In the genomic region with DNA sequence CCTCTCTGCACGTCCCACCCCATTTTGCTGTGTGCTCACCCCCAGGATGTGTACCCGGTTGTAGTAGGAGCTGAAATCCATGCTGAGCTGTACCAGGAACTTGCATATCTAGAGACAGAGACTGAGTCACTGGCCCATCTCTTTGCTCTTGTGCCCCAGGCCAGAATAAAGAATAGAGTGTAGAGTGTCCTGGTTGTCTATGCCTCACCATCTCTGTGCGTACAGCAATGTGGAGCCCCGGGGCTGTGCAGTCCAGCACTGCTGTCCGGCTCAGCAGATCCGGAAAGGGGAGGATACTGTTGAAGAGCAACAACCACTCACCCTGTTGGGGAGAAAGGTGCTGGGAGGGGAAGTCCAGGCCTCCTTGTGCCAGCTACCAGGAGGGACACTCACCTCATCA, we compare ENCODE assay signal across 17 cellular contexts. TPM values are rescaled to one million over a fixed set of nuclear protein-coding genes. Genes with fewer than 3 reads are reported as not detected.
A peak's percentile ranks its signal among the peaks of the same experiment; 100 is the strongest.
DNase-seq lines count a peak whose midpoint lies in the region; ATAC-seq, FAIRE-seq and TF ChIP-seq lines count a peak whose summit lies in the region.
"Had no signal": no experiment of that assay in that cellular context is flagged by ENCODE, and none has a peak within 500 bp of the region (broad histone marks: within the 10 kb centered on the region; RNA-seq: fewer than 3 reads in every experiment).

No MANE protein-coding gene starts in this region.

- H3K9me3 Mint-ChIP-seq in Caco-2 (ENCODE audit: unreplicated experiment) = no peaks in the 10 kb centered on the region
- no peaks in the 10 kb centered on the region for H3K9me3 Mint-ChIP-seq in naive thymus-derived CD4-positive, alpha-beta T cell
- H3K9me3 Mint-ChIP-seq: activated B cell treated with CpG ODN at 0.5 μM for 24 hours, GM23338 had no signal

- H3K27me3 ChIP-seq in Caco-2 (replicated peaks; ENCODE audit: control insufficient read depth, insufficient read depth, low read length) (no peaks in the 10 kb centered on the region), GM12878 (replicated peaks in 1 of 2; ENCODE audit: control insufficient read depth in 2 of 2, insufficient read depth in 2 of 2, low read length in 1 of 2) (no peaks in the 10 kb centered on the region)
- no peaks in the 10 kb centered on the region for H3K27me3 ChIP-seq in naive thymus-derived CD4-positive, alpha-beta T cell (ENCODE audit: control insufficient read depth in 2 of 2, insufficient read depth in 2 of 2, low read length in 2 of 2)
- H3K27me3 ChIP-seq: adrenal gland, dorsolateral prefrontal cortex, esophagus muscularis mucosa had no signal

- H3K36me3 ChIP-seq in Caco-2 (ENCODE audit: control insufficient read depth, insufficient read depth, low read length) = peaks cover 5% of the 10 kb centered on the region
- peaks cover 24 to 30% of the 10 kb centered on the region in 2 experiments for H3K36me3 ChIP-seq in GM12878 (ENCODE audit: control insufficient read depth in 2 of 2, insufficient read depth in 2 of 2, low read length in 1 of 2)
- H3K36me3 ChIP-seq in naive thymus-derived CD4-positive, alpha-beta T cell (ENCODE audit: control insufficient read depth in 2 of 3, insufficient read depth in 3 of 3, low read length in 3 of 3) = peaks cover 0 to 54% (median 5%) of the 10 kb centered on the region in 3 experiments

- no peak for ATAC-seq in GM12878
- no peak for ATAC-seq in naive thymus-derived CD4-positive, alpha-beta T cell
- ATAC-seq: GM23338, left cardiac atrium had no signal

- H3K4me1 ChIP-seq in Caco-2 = no peaks in the 10 kb centered on the region
- H3K4me1 ChIP-seq in GM12878 (ENCODE audit: control insufficient read depth, insufficient read depth, low read length) = peaks cover 5% of the 10 kb centered on the region; the same call in 1 of the 2 replicates
- H3K4me1 ChIP-seq in naive thymus-derived CD4-positive, alpha-beta T cell (ENCODE audit: control insufficient read depth in 2 of 2, insufficient read depth in 2 of 2, low read length in 2 of 2) = peaks cover 19 to 20% of the 10 kb centered on the region in 2 donors

- CTCF ChIA-PET in Caco-2 (lab: Charles Lee) (interaction anchor here (2.7 to 3.6 kb wide), 2 partner anchors 9 to 28 kb away, joined by 14 to 29 read pairs; partner anchors contain the start of gene WDR6), GM12878 (lab: Yijun Ruan, JAX) (interaction anchor here (3.3 kb wide), 1 partner anchor 26 kb away, joined by 21 read pairs; the partner anchor contains the start of gene P4HTM)
- CTCF ChIA-PET in naive thymus-derived CD4-positive, alpha-beta T cell (lab: Charles Lee) = no interaction called here

- BruUV-seq in Caco-2 (replicated peaks; lab: Mats Ljungman, UMichigan) (no TSS peak), GM12878 (replicated peaks; lab: Mats Ljungman, UMichigan) (TSS peak; percentile 56)

- no peak for TF ChIP-seq RAD21 in GM12878 (IDR thresholded peaks at IDR 0.05; ENCODE audit: insufficient read depth, low read depth, low read length)

- 97% methylated on average over 6 of the region's 6 CpGs for WGBS in GM12878 (ENCODE audit: insufficient coverage, insufficient replicate concordance, low lambda C conversion rate, missing lambda C conversion rate)

- H4K20me1 ChIP-seq in GM12878 (ENCODE audit: control insufficient read depth, insufficient read depth) = 0 out of 2 replicates have a peak, but pooled peaks cover 3% of the 10 kb centered on the region

- no peaks in the 10 kb centered on the region for H3K27me3 Mint-ChIP-seq in Caco-2 (ENCODE audit: insufficient read depth, unreplicated experiment)
- H3K27me3 Mint-ChIP-seq in naive thymus-derived CD4-positive, alpha-beta T cell = no peaks in the 10 kb centered on the region
- H3K27me3 Mint-ChIP-seq: activated B cell treated with CpG ODN at 0.5 μM for 24 hours had no signal

- RAD21 ChIA-PET in GM12878 (lab: Charles Lee; ENCODE audit: unreplicated experiment) = no interaction called here

- H3K4me3 Mint-ChIP-seq in Caco-2 (ENCODE audit: unreplicated experiment) = no peak overlapping the region
- peak overlapping the region in 6 of 10 donors; percentile 14 to 88 (median 48) for H3K4me3 Mint-ChIP-seq in naive thymus-derived CD4-positive, alpha-beta T cell
- H3K4me3 Mint-ChIP-seq: GM23338 had no signal

- no peak overlapping the region for H2AFZ ChIP-seq in GM12878 (ENCODE audit: control insufficient read depth, low read depth, low read length)
- H2AFZ ChIP-seq: GM23338 had no signal

- POLR2A ChIA-PET in Caco-2 (lab: Charles Lee) (no interaction called here), GM12878 (lab: Charles Lee) (no interaction called here)
- POLR2A ChIA-PET in naive thymus-derived CD4-positive, alpha-beta T cell (lab: Charles Lee) = interaction anchor here (1.0 to 11.9 kb wide), 4 partner anchors 6 to 30 kb away, joined by 3 to 247 read pairs (median 91); partner anchors contain the start of genes P4HTM and WDR6

- no peak for FAIRE-seq in GM12878 (lab: Jason Lieb, UNC)

- TF ChIP-seq POLR2A in GM12878 (IDR thresholded peaks at IDR 0.05; ENCODE audit: low read depth, low read length) = no peak
- no peak for TF ChIP-seq POLR2A in erythroblast (IDR thresholded peaks at IDR 0.05; ENCODE audit: low read length)

- peak overlapping the region; percentile 51 for H3K27ac Mint-ChIP-seq in Caco-2 (ENCODE audit: unreplicated experiment)
- peak overlapping the region in 5 of 9 donors; percentile 7 to 56 (median 51) for H3K27ac Mint-ChIP-seq in naive thymus-derived CD4-positive, alpha-beta T cell
- H3K27ac Mint-ChIP-seq: GM23338 had no signal

- H3K27ac ChIP-seq in GM12878 (ENCODE audit: control insufficient read depth, insufficient read depth) = no peak overlapping the region
- no peak overlapping the region for H3K27ac ChIP-seq in naive thymus-derived CD4-positive, alpha-beta T cell (ENCODE audit: low read depth, low read length)
- H3K27ac ChIP-seq: adrenal gland, dorsolateral prefrontal cortex, esophagus muscularis mucosa had no signal

- SMC1A ChIA-PET in GM12878 (lab: Charles Lee; ENCODE audit: uncharacterized antibody, unreplicated experiment) = interaction anchor here (1.3 kb wide), 1 partner anchor 28 kb away, joined by 3 read pairs; no protein-coding TSS in a partner anchor

- DNase-seq in 8988T = peak; percentile 8
- DNase-seq in Caco-2 = no peak
- DNase-seq in GM12878 (ENCODE audit: low read depth, low spot score) = no peak
- no peak for DNase-seq in naive thymus-derived CD4-positive, alpha-beta T cell
- DNase-seq in ureter (ENCODE audit: low spot score) = no peak
- DNase-seq in erythroblast (lab: John Stamatoyannopoulos, UW) = no peak
- DNase-seq in NCI-H1436 treated with DMSO at 0.1 percent for 48 hours (lab: John Stamatoyannopoulos, UW) = no peak
- DNase-seq: activated B cell treated with CpG ODN at 0.5 μM for 24 hours, adrenal gland, AML-193, dorsolateral prefrontal cortex, left cardiac atrium, mesenchymal stem cell, NCI-H1105 treated with DMSO at 0.1 percent for 48 hours, SHP77 treated with DMSO at 0.1 percent for 48 hours had no signal

- H3K9ac ChIP-seq in GM12878 (ENCODE audit: control insufficient read depth, insufficient read depth, low read length) = no peak overlapping the region

- H3K9me3 ChIP-seq in Caco-2 (no peaks in the 10 kb centered on the region), GM12878 (replicated peaks; ENCODE audit: control insufficient read depth, insufficient read depth, low read length) (no peaks in the 10 kb centered on the region)
- no peaks in the 10 kb centered on the region for H3K9me3 ChIP-seq in naive thymus-derived CD4-positive, alpha-beta T cell (ENCODE audit: control insufficient read depth in 2 of 3, low read length in 3 of 3)
- H3K9me3 ChIP-seq: adrenal gland, esophagus muscularis mucosa had no signal

- no peak for TF ChIP-seq CTCF in Caco-2 (IDR thresholded peaks at IDR 0.05; ENCODE audit: insufficient read depth in 1 of 2, low read depth in 1 of 2, low read length in 1 of 2, severe bottlenecking in 1 of 2, unreplicated experiment in 1 of 2)
- TF ChIP-seq CTCF in GM12878 (IDR thresholded peaks at IDR 0.05 in 2 of 3, conservative IDR thresholded peaks at IDR 0.05 in 1 of 3; ENCODE audit: control insufficient read depth in 2 of 3, extremely low read depth in 1 of 3, insufficient read depth in 1 of 3, low read depth in 3 of 3, low read length in 3 of 3) = no peak

- no peaks in the 10 kb centered on the region for H3K4me1 Mint-ChIP-seq in Caco-2 (ENCODE audit: low read depth, unreplicated experiment)
- H3K4me1 Mint-ChIP-seq in naive thymus-derived CD4-positive, alpha-beta T cell = peaks cover 13 to 39% (median 30%) of the 10 kb centered on the region in 7 donors

- no peak overlapping the region for H3K4me3 ChIP-seq in Caco-2 (ENCODE audit: low read depth, low read length)
- H3K4me3 ChIP-seq in GM12878 = no peak overlapping the region
- H3K4me3 ChIP-seq in naive thymus-derived CD4-positive, alpha-beta T cell (ENCODE audit: low read length) = no peak overlapping the region
- H3K4me3 ChIP-seq: adrenal gland, dorsolateral prefrontal cortex, esophagus muscularis mucosa, GM23338 had no signal

- H3K36me3 Mint-ChIP-seq in Caco-2 (ENCODE audit: insufficient read depth, unreplicated experiment) = peaks cover 82% of the 10 kb centered on the region
- peaks cover 0 to 14% (median 3%) of the 10 kb centered on the region in 5 donors for H3K36me3 Mint-ChIP-seq in naive thymus-derived CD4-positive, alpha-beta T cell

- intact Hi-C loops in Caco-2 (cut with micrococcal nuclease; ENCODE audit: unreplicated experiment) (no loop called here), GM12878 (cut with micrococcal nuclease; ENCODE audit: unreplicated experiment) (loop anchor here (2.0 kb wide), 1 partner anchor 27 kb away; no protein-coding TSS in a partner anchor)
- intact Hi-C loops in naive thymus-derived CD4-positive, alpha-beta T cell (cut with micrococcal nuclease) = no loop called here

- TF ChIP-seq EP300 in GM12878 (IDR thresholded peaks at IDR 0.05; ENCODE audit: borderline replicate concordance in 1 of 2, control insufficient read depth in 1 of 2, low read depth in 2 of 2, low read length in 2 of 2) = no peak

- in situ Hi-C loops in GM12878 (cut with MboI) = no loop called here

- peaks cover 21% of the 10 kb centered on the region for H3K79me2 ChIP-seq in GM12878 (ENCODE audit: control insufficient read depth, insufficient read depth, low read length)

- H3K4me2 ChIP-seq in GM12878 (ENCODE audit: control insufficient read depth, insufficient read depth) = no peak overlapping the region
- H3K4me2 ChIP-seq: GM23338 had no signal

RNA-seq across cellular contexts. Expression of gene DALRD3, which starts 2.6 kb away (rescaled TPM):
- total RNA-seq in Caco-2 (2022) (21.4 and 21.5 TPM in 2 replicates), GM12878 (2014; rRNA removed) (28.2 and 30.4 TPM in 2 replicates), GM12878 (2014; rRNA removed; fragmentation: Illumina TruSeq; extraction: Trizol) (12.2 and 14.9 TPM in 2 replicates), GM12878 (2021) (20.5 and 23.7 TPM in 2 replicates), ureter (37.0 TPM)
- total RNA-seq in GM12878 (2013; cell fraction: nucleolus; rRNA removed) = 13.2 and 15.2 TPM in 2 replicates
- polyA plus RNA-seq in GM12878 (2011; ENCODE audit: low read depth) = 18.4 TPM
- polyA plus RNA-seq in GM12878 (2011; rRNA removed) (15.6 and 26.3 TPM in 2 replicates), GM12878 (2014; fragmentation: Illumina TruSeq; extraction: Trizol) (13.8 and 15.7 TPM in 2 replicates), GM12878 (2014; fragmentation: Nextera tagmentation; extraction: Ambion mirVana) (10 to 100 TPM; 10.1 to 21.9 TPM), GM12878 (2014; rRNA removed) (23.0 and 27.3 TPM in 2 replicates), GM12878 (2016; fragmentation: Nextera tagmentation; extraction: Ambion mirVana) (10 to 100 TPM; 21.2 to 26.0 TPM)
- 43.0 and 43.1 TPM in 2 replicates for polyA plus RNA-seq in GM12878 (2011; cell fraction: cytosol; rRNA removed)
- 77.6 and 87.5 TPM in 2 replicates for polyA plus RNA-seq in GM12878 (2011; cell fraction: nucleus; rRNA removed)
- 18.4 and 24.7 TPM in 2 replicates for polyA plus RNA-seq in GM12878 (2012)
- polyA minus RNA-seq in GM12878 (2011; rRNA and poly(A)+ RNA removed) = 31.2 and 44.4 TPM in 2 replicates
- polyA minus RNA-seq in GM12878 (2011; cell fraction: cytosol; rRNA and poly(A)+ RNA removed) = 11.9 and 12.6 TPM in 2 replicates
- 21.5 and 34.7 TPM in 2 replicates for polyA minus RNA-seq in GM12878 (2011; cell fraction: nucleus; rRNA and poly(A)+ RNA removed)
- 10 to 100 TPM; 18.9 to 28.6 (median 24.1) TPM for total RNA-seq in naive thymus-derived CD4-positive, alpha-beta T cell
- polyA plus RNA-seq in naive thymus-derived CD4-positive, alpha-beta T cell = 10 to 100 TPM; 24.2 to 24.6 TPM

RNA-seq across cellular contexts. Expression of gene NDUFAF3, which starts 6.2 kb away (rescaled TPM):
- total RNA-seq in Caco-2 (2022) = 65.9 and 68.7 TPM in 2 replicates
- 33.2 and 42.5 TPM in 2 replicates for total RNA-seq in GM12878 (2013; cell fraction: nucleolus; rRNA removed)
- 133 and 136 TPM in 2 replicates for total RNA-seq in GM12878 (2014; rRNA removed)
- total RNA-seq in GM12878 (2014; rRNA removed; fragmentation: Illumina TruSeq; extraction: Trizol) = 34.1 and 37.1 TPM in 2 replicates
- 83.5 and 87.4 TPM in 2 replicates for total RNA-seq in GM12878 (2021)
- 16.8 TPM for polyA plus RNA-seq in GM12878 (2011; ENCODE audit: low read depth)
- polyA plus RNA-seq in GM12878 (2011; rRNA removed) = 15.4 and 25.4 TPM in 2 replicates
- 35.8 and 53.0 TPM in 2 replicates for polyA plus RNA-seq in GM12878 (2011; cell fraction: cytosol; rRNA removed)
- polyA plus RNA-seq in GM12878 (2011; cell fraction: nucleus; rRNA removed) = 32.3 and 42.2 TPM in 2 replicates
- 65.0 and 79.2 TPM in 2 replicates for polyA plus RNA-seq in GM12878 (2012)
- polyA plus RNA-seq in GM12878 (2014; fragmentation: Illumina TruSeq; extraction: Trizol) = 13.3 and 40.4 TPM in 2 replicates
- 10 to 100 TPM; 31.3 to 40.2 TPM for polyA plus RNA-seq in GM12878 (2014; fragmentation: Nextera tagmentation; extraction: Ambion mirVana)
- polyA plus RNA-seq in GM12878 (2014; rRNA removed) = 103 and 121 TPM in 2 replicates
- polyA plus RNA-seq in GM12878 (2016; fragmentation: Nextera tagmentation; extraction: Ambion mirVana) = 100 to 1,000 TPM; 217 to 228 TPM
- 16.4 and 40.1 TPM in 2 replicates for polyA minus RNA-seq in GM12878 (2011; rRNA and poly(A)+ RNA removed)
- polyA minus RNA-seq in GM12878 (2011; cell fraction: cytosol; rRNA and poly(A)+ RNA removed) = 19.6 and 26.5 TPM in 2 replicates
- 33.2 and 63.3 TPM in 2 replicates for polyA minus RNA-seq in GM12878 (2011; cell fraction: nucleus; rRNA and poly(A)+ RNA removed)
- 100 to 1,000 TPM in 1 of 5 experiments, 10 to 100 TPM in 4; 63.8 to 110 (median 89.3) TPM for total RNA-seq in naive thymus-derived CD4-positive, alpha-beta T cell
- 100 to 1,000 TPM; 191 to 205 TPM for polyA plus RNA-seq in naive thymus-derived CD4-positive, alpha-beta T cell
- total RNA-seq in ureter = 122 TPM

RNA-seq across cellular contexts. Expression of gene WDR6, which starts 8.6 kb away (rescaled TPM):
- total RNA-seq in Caco-2 (2022) (184 and 185 TPM in 2 replicates), GM12878 (2014; rRNA removed) (72.6 and 85.5 TPM in 2 replicates), GM12878 (2014; rRNA removed; fragmentation: Illumina TruSeq; extraction: Trizol) (57.8 and 59.9 TPM in 2 replicates), GM12878 (2021) (150 and 169 TPM in 2 replicates), ureter (210 TPM)
- 194 and 215 TPM in 2 replicates for total RNA-seq in GM12878 (2013; cell fraction: nucleolus; rRNA removed)
- polyA plus RNA-seq in GM12878 (2011; ENCODE audit: low read depth) = 121 TPM
- polyA plus RNA-seq in GM12878 (2011; rRNA removed) (53.5 and 119 TPM in 2 replicates), GM12878 (2014; fragmentation: Illumina TruSeq; extraction: Trizol) (60.4 and 105 TPM in 2 replicates), GM12878 (2014; fragmentation: Nextera tagmentation; extraction: Ambion mirVana) (10 to 100 TPM; 21.3 to 24.1 TPM), GM12878 (2014; rRNA removed) (126 and 141 TPM in 2 replicates), GM12878 (2016; fragmentation: Nextera tagmentation; extraction: Ambion mirVana) (100 to 1,000 TPM; 110 to 116 TPM)
- 133 and 171 TPM in 2 replicates for polyA plus RNA-seq in GM12878 (2011; cell fraction: cytosol; rRNA removed)
- 1,270 and 1,449 TPM in 2 replicates for polyA plus RNA-seq in GM12878 (2011; cell fraction: nucleus; rRNA removed)
- polyA plus RNA-seq in GM12878 (2012) = 156 and 221 TPM in 2 replicates
- polyA minus RNA-seq in GM12878 (2011; rRNA and poly(A)+ RNA removed) = 115 and 118 TPM in 2 replicates
- polyA minus RNA-seq in GM12878 (2011; cell fraction: cytosol; rRNA and poly(A)+ RNA removed) = 32.7 and 37.9 TPM in 2 replicates
- polyA minus RNA-seq in GM12878 (2011; cell fraction: nucleus; rRNA and poly(A)+ RNA removed) = 59.1 and 87.9 TPM in 2 replicates
- total RNA-seq in naive thymus-derived CD4-positive, alpha-beta T cell = 100 to 1,000 TPM; 170 to 335 (median 204) TPM
- 100 to 1,000 TPM; 147 to 152 TPM for polyA plus RNA-seq in naive thymus-derived CD4-positive, alpha-beta T cell

RNA-seq across cellular contexts. Expression of gene IMPDH2, which starts 13.4 kb away (rescaled TPM):
- total RNA-seq in Caco-2 (2022) (233 and 240 TPM in 2 replicates), GM12878 (2014; rRNA removed) (372 and 393 TPM in 2 replicates), GM12878 (2014; rRNA removed; fragmentation: Illumina TruSeq; extraction: Trizol) (334 and 349 TPM in 2 replicates), GM12878 (2021) (308 and 317 TPM in 2 replicates), ureter (268 TPM)
- 55.4 and 63.7 TPM in 2 replicates for total RNA-seq in GM12878 (2013; cell fraction: nucleolus; rRNA removed)
- polyA plus RNA-seq in GM12878 (2011; ENCODE audit: low read depth) = 134 TPM
- polyA plus RNA-seq in GM12878 (2011; rRNA removed) (152 and 190 TPM in 2 replicates), GM12878 (2014; fragmentation: Illumina TruSeq; extraction: Trizol) (293 and 341 TPM in 2 replicates), GM12878 (2014; fragmentation: Nextera tagmentation; extraction: Ambion mirVana) (100 to 1,000 TPM; 386 to 424 TPM), GM12878 (2014; rRNA removed) (354 and 382 TPM in 2 replicates), GM12878 (2016; fragmentation: Nextera tagmentation; extraction: Ambion mirVana) (100 to 1,000 TPM; 229 to 255 TPM)
- polyA plus RNA-seq in GM12878 (2011; cell fraction: cytosol; rRNA removed) = 208 and 253 TPM in 2 replicates
- polyA plus RNA-seq in GM12878 (2011; cell fraction: nucleus; rRNA removed) = 262 and 292 TPM in 2 replicates
- 207 and 239 TPM in 2 replicates for polyA plus RNA-seq in GM12878 (2012)
- polyA minus RNA-seq in GM12878 (2011; rRNA and poly(A)+ RNA removed) = 372 and 405 TPM in 2 replicates
- 143 and 161 TPM in 2 replicates for polyA minus RNA-seq in GM12878 (2011; cell fraction: cytosol; rRNA and poly(A)+ RNA removed)
- polyA minus RNA-seq in GM12878 (2011; cell fraction: nucleus; rRNA and poly(A)+ RNA removed) = 90.9 and 128 TPM in 2 replicates
- 100 to 1,000 TPM; 102 to 206 (median 121) TPM for total RNA-seq in naive thymus-derived CD4-positive, alpha-beta T cell
- 100 to 1,000 TPM; 109 to 123 TPM for polyA plus RNA-seq in naive thymus-derived CD4-positive, alpha-beta T cell

RNA-seq across cellular contexts. Expression of gene P4HTM, which starts 25.7 kb away (rescaled TPM):
- 24.4 and 25.5 TPM in 2 replicates for total RNA-seq in Caco-2 (2022)
- total RNA-seq in GM12878 (2013; cell fraction: nucleolus; rRNA removed) = 81.4 and 96.2 TPM in 2 replicates
- total RNA-seq in GM12878 (2014; rRNA removed) = 27.1 and 31.1 TPM in 2 replicates
- 13.6 and 13.7 TPM in 2 replicates for total RNA-seq in GM12878 (2014; rRNA removed; fragmentation: Illumina TruSeq; extraction: Trizol)
- total RNA-seq in GM12878 (2021) = 24.4 and 28.6 TPM in 2 replicates
- polyA plus RNA-seq in GM12878 (2011; ENCODE audit: low read depth) = 8.2 TPM
- polyA plus RNA-seq in GM12878 (2011; rRNA removed) = 15.8 and 23.6 TPM in 2 replicates
- polyA plus RNA-seq in GM12878 (2011; cell fraction: cytosol; rRNA removed) = 23.6 and 35.3 TPM in 2 replicates
- polyA plus RNA-seq in GM12878 (2011; cell fraction: nucleus; rRNA removed) = 153 and 183 TPM in 2 replicates
- 16.8 and 20.6 TPM in 2 replicates for polyA plus RNA-seq in GM12878 (2012)
- polyA plus RNA-seq in GM12878 (2014; fragmentation: Illumina TruSeq; extraction: Trizol) = 5.3 and 9.7 TPM in 2 replicates
- 1 to 10 TPM in 1 of 2 experiments, under 1 TPM in 1; 0.76 to 6.5 TPM for polyA plus RNA-seq in GM12878 (2014; fragmentation: Nextera tagmentation; extraction: Ambion mirVana)
- polyA plus RNA-seq in GM12878 (2014; rRNA removed) = 28.7 and 28.8 TPM in 2 replicates
- 10 to 100 TPM; 22.7 to 23.1 TPM for polyA plus RNA-seq in GM12878 (2016; fragmentation: Nextera tagmentation; extraction: Ambion mirVana)
- 33.9 and 57.0 TPM in 2 replicates for polyA minus RNA-seq in GM12878 (2011; rRNA and poly(A)+ RNA removed)
- 22.1 and 39.0 TPM in 2 replicates for polyA minus RNA-seq in GM12878 (2011; cell fraction: cytosol; rRNA and poly(A)+ RNA removed)
- 65.0 and 89.6 TPM in 2 replicates for polyA minus RNA-seq in GM12878 (2011; cell fraction: nucleus; rRNA and poly(A)+ RNA removed)
- total RNA-seq in naive thymus-derived CD4-positive, alpha-beta T cell = 10 to 100 TPM; 37.9 to 74.7 (median 53.1) TPM
- polyA plus RNA-seq in naive thymus-derived CD4-positive, alpha-beta T cell = 10 to 100 TPM; 19.7 to 28.0 TPM
- 47.2 TPM for total RNA-seq in ureter
